ENCODE assay signal across 18 cellular contexts in genomic region chr20:33119725-33120720, GRCh38. TPM values are rescaled to one million over a fixed set of nuclear protein-coding genes. Genes with fewer than 3 reads are reported as not detected.
A peak's percentile ranks its signal among the peaks of the same experiment; 100 is the strongest.
DNase-seq lines count a peak whose midpoint lies in the region; FAIRE-seq and TF ChIP-seq lines count a peak whose summit lies in the region.
"Had no signal": no experiment of that assay in that cellular context is flagged by ENCODE, and none has a peak within 500 bp of the region (broad histone marks: within the 10 kb centered on the region; RNA-seq: fewer than 3 reads in every experiment).

No MANE protein-coding gene starts in this region.

- in situ Hi-C loops in transverse colon (cut with MboI; ENCODE audit: low pct_ligation_motif_present in 1 of 4, low pct_unique_long_range_greater_than_20kb in 1 of 4, low sequenced_read_pairs in 3 of 4) = no loop called here

- 84 to 100% methylated on average over 2 to 3 of the region's 3 CpGs for WGBS in endodermal cell (ENCODE audit: insufficient coverage in 1 of 2, insufficient read length in 1 of 2), 2 experiments
- WGBS in transverse colon (ENCODE audit: low coverage in 1 of 2), 2 donors = 50 to 76% methylated on average over 1 to 3 of the region's 3 CpGs

- no peak overlapping the region for H3K27ac ChIP-seq in endodermal cell (ENCODE audit: low read depth, low read length)
- H3K27ac ChIP-seq in transverse colon = no peak overlapping the region
- H3K27ac ChIP-seq: hepatocyte, SK-N-MC had no signal

- H3K9me3 ChIP-seq in endodermal cell (ENCODE audit: control insufficient read depth, low read length) (no peaks in the 10 kb centered on the region), transverse colon (no peaks in the 10 kb centered on the region)

- H3K36me3 ChIP-seq in GM06990 (ENCODE audit: control insufficient read depth, insufficient read depth, low read length) (no peaks in the 10 kb centered on the region), endodermal cell (ENCODE audit: control insufficient read depth, insufficient read depth, low read length) (no peaks in the 10 kb centered on the region), transverse colon (no peaks in the 10 kb centered on the region)

- H3K4me3 ChIP-seq in GM06990 (replicated peaks; ENCODE audit: low read depth, low read length) (no peak overlapping the region), endodermal cell (ENCODE audit: low read length) (no peak overlapping the region), transverse colon (no peak overlapping the region)
- H3K4me3 ChIP-seq: hepatocyte, SK-N-MC had no signal

- peaks cover 31% of the 10 kb centered on the region for H3K9me3 Mint-ChIP-seq in endodermal cell

- FAIRE-seq in GM18507 (lab: Jason Lieb, UNC) (peak; percentile 50), GM12892 (lab: Jason Lieb, UNC) (no peak)
- FAIRE-seq: H54 had no signal

- peaks cover 24% of the 10 kb centered on the region for H3K27me3 Mint-ChIP-seq in endodermal cell (ENCODE audit: insufficient read depth)

- H3K27me3 ChIP-seq in GM06990 (replicated peaks; ENCODE audit: control insufficient read depth, insufficient read depth, low read length) (no peaks in the 10 kb centered on the region; the same call in 1 of the 2 replicates), endodermal cell (ENCODE audit: control insufficient read depth, insufficient read depth, low read length, poor library complexity, severe bottlenecking) (no peaks in the 10 kb centered on the region), transverse colon (no peaks in the 10 kb centered on the region)

- peaks cover 2% of the 10 kb centered on the region for H3K36me3 Mint-ChIP-seq in endodermal cell (ENCODE audit: low read depth)

- intact Hi-C loops in transverse colon (cut with DNase I; ENCODE audit: low total_unique reads) = no loop called here

- no peak overlapping the region for H3K4me3 Mint-ChIP-seq in endodermal cell

- H3K27ac Mint-ChIP-seq in endodermal cell = no peak overlapping the region

- TF ChIP-seq CTCF in GM06990 (IDR thresholded peaks at IDR 0.05; ENCODE audit: insufficient read depth, low read length, poor library complexity, severe bottlenecking) (no peak), endodermal cell (conservative IDR thresholded peaks at IDR 0.05) (no peak), transverse colon (IDR thresholded peaks at IDR 0.05) (no peak)

- no peak for TF ChIP-seq POLR2A in transverse colon (IDR thresholded peaks at IDR 0.05)
- no peak for TF ChIP-seq POLR2A in GM12892 (IDR thresholded peaks at IDR 0.05; ENCODE audit: low read depth, low read length)

- H3K4me1 ChIP-seq in endodermal cell (ENCODE audit: control insufficient read depth, insufficient read depth, low read length) (no peaks in the 10 kb centered on the region), transverse colon (no peaks in the 10 kb centered on the region)

- H3K9ac ChIP-seq in endodermal cell (ENCODE audit: extremely low read depth, low read length, poor library complexity, severe bottlenecking) = no peak overlapping the region

- DNase-seq in GM06990 (ENCODE audit: extremely low read depth, insufficient read length) (peak; percentile 22), GM18507 (ENCODE audit: extremely low spot score, insufficient read length, low read depth) (no peak), HT1080 (ENCODE audit: low read depth) (peak; percentile 56), endodermal cell (peak; percentile 3), NCI-H187 (lab: John Stamatoyannopoulos, UW) (no peak), transverse colon (no peak), GM12892 (ENCODE audit: insufficient read length) (no peak), NK-92 (lab: John Stamatoyannopoulos, UW; ENCODE audit: unreplicated experiment) (no peak)
- DNase-seq: activated naive CD4-positive, alpha-beta T cell treated with anti-CD3 and anti-CD28 coated beads, Interleukin-2, amount 50 U/mL, for 16 hours; Calu3; NCI-H1105; stimulated activated CD4-positive, alpha-beta T cell treated with anti-CD3 and anti-CD28 coated beads, Interleukin-15, amount 100 ng/mL, for 24 hours had no signal

- no peak for TF ChIP-seq EP300 in transverse colon (IDR thresholded peaks at IDR 0.05; ENCODE audit: low read depth)

- H3K4me1 Mint-ChIP-seq in endodermal cell = peaks cover 2% of the 10 kb centered on the region

RNA-seq across cellular contexts. Expression of gene BPIFB4, which starts 40.6 kb away (rescaled TPM):
- total RNA-seq in HT1080 (2014; rRNA removed; shearing (Covaris generic)) = 0.10 TPM in 1 of 2 replicates, not detected in the other
- not detected in 2 replicates for polyA plus RNA-seq in HT1080 (2015; cell fraction: cytosol; rRNA removed)
- not detected in 2 replicates for polyA plus RNA-seq in HT1080 (2015; cell fraction: nucleus; rRNA removed)
- under 1 TPM in 1 of 2 donors, not detected in 1; 0.22 TPM for total RNA-seq in endodermal cell
- polyA plus RNA-seq in endodermal cell (2013, experiment 1 of 2) = not detected
- not detected for polyA plus RNA-seq in endodermal cell (2013, experiment 2 of 2)
- not detected for total RNA-seq in transverse colon
- polyA plus RNA-seq in GM12892 (2012; ENCODE audit: missing spikeins) = not detected
- total RNA-seq: Calu3, hepatocyte, kidney epithelial cell, mononuclear cell, subcutaneous adipose tissue had no signal
- polyA plus RNA-seq: hepatocyte had no signal

RNA-seq across cellular contexts. Expression of gene BPIFA2, which starts 47.9 kb away (rescaled TPM):
- not detected in 2 replicates for total RNA-seq in HT1080 (2014; rRNA removed; shearing (Covaris generic))
- not detected in 2 replicates for polyA plus RNA-seq in HT1080 (2015; cell fraction: cytosol; rRNA removed)
- not detected in 2 replicates for polyA plus RNA-seq in HT1080 (2015; cell fraction: nucleus; rRNA removed)
- not detected for total RNA-seq in endodermal cell
- not detected for polyA plus RNA-seq in endodermal cell (2013, experiment 1 of 2)
- polyA plus RNA-seq in endodermal cell (2013, experiment 2 of 2) = not detected
- not detected for total RNA-seq in transverse colon
- not detected for polyA plus RNA-seq in GM12892 (2012; ENCODE audit: missing spikeins)
- total RNA-seq: Calu3, hepatocyte, kidney epithelial cell, mononuclear cell, subcutaneous adipose tissue had no signal
- polyA plus RNA-seq: hepatocyte had no signal

Comparison
In these comparisons a context has a peak if more than half of its experiments do, and no peak if none do; other contexts are left out.
1. DNase-seq: peak in GM06990 (single experiment), HT1080 (single experiment) and endodermal cell (single experiment); none in GM18507 (single experiment), NCI-H187 (0 of 2), transverse colon (single experiment), GM12892 (single experiment) and NK-92 (single experiment).